In genomic region chr6:69303382-69303781, GRCh38 we compare ENCODE assay signal across 28 cellular contexts.
"Had no signal": no experiment of that assay in that cellular context is flagged by ENCODE, and none has a peak within 500 bp of the region (broad histone marks: within the 10 kb centered on the region; RNA-seq: fewer than 3 reads in every experiment).

No MANE protein-coding gene starts in this region.

- DNase-seq: natural killer cell; occipital lobe; ovary; posterior cingulate gyrus; psoas muscle; right cardiac atrium; spleen; stimulated activated CD4-positive, alpha-beta T cell treated with anti-CD3 and anti-CD28 coated beads, Interleukin-12 subunit alpha, Interleukin-12 subunit beta, amount 100 ng/mL, for 4 hours; stimulated activated CD4-positive, alpha-beta T cell treated with anti-CD3 and anti-CD28 coated beads, Interleukin-1b, Interleukin-23, amount 100 ng/mL, for 48 hours; stimulated activated CD4-positive, alpha-beta T cell treated with anti-CD3 and anti-CD28 coated beads, Interleukin-4, amount 100 ng/mL, for 1 hour; stimulated activated CD4-positive, alpha-beta T cell treated with anti-CD3 and anti-CD28 coated beads, Interleukin-4, amount 100 ng/mL, for 4 hours; stimulated activated CD8-positive, alpha-beta memory T cell treated with anti-CD3 and anti-CD28 coated beads, Interleukin-4, amount 100 ng/mL, for 48 hours; stimulated activated naive CD4-positive, alpha-beta T cell; stimulated activated naive CD8-positive, alpha-beta T cell treated with anti-CD3 and anti-CD28 coated beads, Interleukin-15, amount 100 ng/mL, for 72 hours; stimulated activated naive CD8-positive, alpha-beta T cell treated with anti-CD3 and anti-CD28 coated beads, Interleukin-15, Interleukin-2, amounts not matched to agents 100 U/mL and 50 U/mL, for 24 hours; substantia nigra; testis; tibial artery; transverse colon; upper lobe of right lung; uterus had no signal

- H3K79me2 ChIP-seq: parathyroid adenoma had no signal

- H3K4me1 ChIP-seq: neural progenitor cell, parathyroid adenoma, psoas muscle, spleen, suprapubic skin, testis, tibial artery, transverse colon, upper lobe of right lung, uterus had no signal

- H3K27me3 ChIP-seq: neural progenitor cell, ovary, spleen, suprapubic skin, testis, tibial artery, transverse colon, upper lobe of right lung, uterus had no signal

- H3K27ac ChIP-seq: neural progenitor cell, ovary, parathyroid adenoma, psoas muscle, skin epidermis, spleen, suprapubic skin, testis, tibial artery, transverse colon, upper lobe of right lung, uterus had no signal

- H2AFZ ChIP-seq: neural progenitor cell, parathyroid adenoma had no signal

- H3K9me3 ChIP-seq: ovary, testis, tibial artery, transverse colon, upper lobe of right lung, uterus had no signal

- H3K9ac ChIP-seq: neural progenitor cell, parathyroid adenoma had no signal

- H3K4me2 ChIP-seq: neural progenitor cell, smooth muscle cell had no signal

- H3K36me3 ChIP-seq: neural progenitor cell, ovary, spleen, suprapubic skin, tibial artery, transverse colon, upper lobe of right lung, uterus had no signal

- ATAC-seq: natural killer cell; psoas muscle; right cardiac atrium; sciatic nerve; stimulated activated memory B cell treated with anti-CD40 and anti-IgM and Interleukin-4, amounts not matched to agents 10 μg/mL and 1 μg/mL and 100 μg/mL, for 72 hours; stimulated activated naive CD8-positive, alpha-beta T cell treated with anti-CD3 and anti-CD28 coated beads, Interleukin-15, amount 100 ng/mL, for 72 hours; stimulated activated naive CD8-positive, alpha-beta T cell treated with anti-CD3 and anti-CD28 coated beads, Interleukin-15, Interleukin-2, amounts not matched to agents 100 U/mL and 50 U/mL, for 24 hours; upper lobe of right lung had no signal

- H3K4me3 ChIP-seq: neural progenitor cell, ovary, psoas muscle, skin epidermis, smooth muscle cell, spleen, suprapubic skin, testis, tibial artery, transverse colon, upper lobe of right lung, uterus had no signal
